In genomic region chr21:14382486-14382834, GRCh38 we compare ENCODE assay signal across 8 cellular contexts. TPM values are rescaled to one million over a fixed set of nuclear protein-coding genes. Genes with fewer than 3 reads are reported as not detected.
DNase-seq lines count a peak whose midpoint lies in the region; ATAC-seq and TF ChIP-seq lines count a peak whose summit lies in the region.

No MANE protein-coding gene starts in this region.

- POLR2A ChIA-PET in A673 (lab: Charles Lee; ENCODE audit: low non-redundant PET) = interaction anchor here (0.6 to 1.1 kb wide), 3 partner anchors 12 to 170 kb away, joined by 3 read pairs; no protein-coding TSS in a partner anchor

- peak overlapping the region; percentile 73 for H3K27ac ChIP-seq in A673 (ENCODE audit: low read depth, low read length, poor library complexity, severe bottlenecking)

- no peaks in the 10 kb centered on the region for H3K27me3 Mint-ChIP-seq in stimulated activated naive CD8-positive, alpha-beta T cell treated with anti-CD3 and anti-CD28 coated beads, Interleukin-15, amount 100 ng/mL, for 72 hours

- CTCF ChIA-PET in A673 (lab: Charles Lee) = interaction anchor here (0.6 to 1.5 kb wide), 3 partner anchors 76 to 391 kb away, joined by 3 to 6 read pairs (median 4); no protein-coding TSS in a partner anchor

- H3K9me3 ChIP-seq in A673 (ENCODE audit: low read depth, low read length, poor library complexity, severe bottlenecking) (no peaks in the 10 kb centered on the region), mononuclear cell (ENCODE audit: low read depth, low read length) (no peaks in the 10 kb centered on the region)

- DNase-seq in A673 (ENCODE audit: low spot score) (peak; percentile 43), NCI-H226 (peak; percentile 1), cardiac fibroblast (ENCODE audit: low read depth in 2 of 2) (peak; percentile 19 to 35), globus pallidus (ENCODE audit: low spot score) (no peak), COR-L47 (lab: John Stamatoyannopoulos, UW) (no peak)
- DNase-seq in stimulated activated naive CD8-positive, alpha-beta T cell treated with anti-CD3 and anti-CD28 coated beads, Interleukin-15, amount 100 ng/mL, for 72 hours = no peak

- H3K9me3 Mint-ChIP-seq in stimulated activated naive CD8-positive, alpha-beta T cell treated with anti-CD3 and anti-CD28 coated beads, Interleukin-15, amount 100 ng/mL, for 72 hours = no peaks in the 10 kb centered on the region

- intact Hi-C loops in A673 (cut with micrococcal nuclease; ENCODE audit: unreplicated experiment) = no loop called here

- no peak for TF ChIP-seq CTCF in A673 (conservative IDR thresholded peaks at IDR 0.05; ENCODE audit: low read depth, low read length)
- no peak for TF ChIP-seq CTCF in cardiac fibroblast (IDR thresholded peaks at IDR 0.05; ENCODE audit: low read depth, low read length)

- H3K4me3 Mint-ChIP-seq in stimulated activated naive CD8-positive, alpha-beta T cell treated with anti-CD3 and anti-CD28 coated beads, Interleukin-15, amount 100 ng/mL, for 72 hours = peak overlapping the region; percentile 99 to 100

- H3K4me1 Mint-ChIP-seq in stimulated activated naive CD8-positive, alpha-beta T cell treated with anti-CD3 and anti-CD28 coated beads, Interleukin-15, amount 100 ng/mL, for 72 hours = peaks cover 27% of the 10 kb centered on the region

- H3K27ac Mint-ChIP-seq in stimulated activated naive CD8-positive, alpha-beta T cell treated with anti-CD3 and anti-CD28 coated beads, Interleukin-15, amount 100 ng/mL, for 72 hours = peak overlapping the region; percentile 100

- H3K36me3 ChIP-seq in A673 (ENCODE audit: insufficient read depth, low read length, poor library complexity, severe bottlenecking) = peaks cover 15% of the 10 kb centered on the region

- no TSS peak for BruUV-seq in A673 (replicated peaks; lab: Mats Ljungman, UMichigan)

- H3K4me3 ChIP-seq in A673 (ENCODE audit: low read depth, low read length, poor library complexity, severe bottlenecking) (peak overlapping the region; percentile 76), cardiac fibroblast (replicated peaks in 1 of 2; ENCODE audit: low read depth in 2 of 2, low read length in 2 of 2) (peak overlapping the region; percentile 74 to 95), mononuclear cell (ENCODE audit: low read length) (peak overlapping the region; percentile 84)

- H3K27me3 ChIP-seq in A673 (replicated peaks; ENCODE audit: insufficient read depth, low read depth, low read length, poor library complexity) (no peaks in the 10 kb centered on the region), mononuclear cell (ENCODE audit: insufficient read depth, low read length) (no peaks in the 10 kb centered on the region)

- peak; percentile 2 for ATAC-seq in GM19467 (IDR thresholded peaks at IDR 0.05; ENCODE audit: unreplicated experiment)
- no peak for ATAC-seq in stimulated activated naive CD8-positive, alpha-beta T cell treated with anti-CD3 and anti-CD28 coated beads, Interleukin-15, amount 100 ng/mL, for 72 hours

- H3K4me1 ChIP-seq in A673 (ENCODE audit: insufficient read depth, low read length, poor library complexity, severe bottlenecking) = peaks cover 33% of the 10 kb centered on the region
- peaks cover 26% of the 10 kb centered on the region for H3K4me1 ChIP-seq in mononuclear cell (ENCODE audit: insufficient read depth, low read length)

RNA-seq across cellular contexts. Expression of gene HSPA13, which starts 0.5 kb away (rescaled TPM):
- 49.3 and 51.3 TPM in 2 replicates for total RNA-seq in A673 (2021)
- 52.8 TPM for total RNA-seq in mononuclear cell

Comparison
In these comparisons a context has a peak if more than half of its experiments do, and no peak if none do; other contexts are left out.
1. DNase-seq: peak in A673 (single experiment), NCI-H226 (single experiment) and cardiac fibroblast (2 of 2); none in stimulated activated naive CD8-positive, alpha-beta T cell treated with anti-CD3 and anti-CD28 coated beads, Interleukin-15, amount 100 ng/mL, for 72 hours (0 of 2), globus pallidus (single experiment) and COR-L47 (single experiment).
2. Peak in every context shown above with its lines, with median percentiles within 50 percentile points of each other: H3K4me3 ChIP-seq.